ENCODE assay signal across 9 cellular contexts in the genomic region with DNA sequence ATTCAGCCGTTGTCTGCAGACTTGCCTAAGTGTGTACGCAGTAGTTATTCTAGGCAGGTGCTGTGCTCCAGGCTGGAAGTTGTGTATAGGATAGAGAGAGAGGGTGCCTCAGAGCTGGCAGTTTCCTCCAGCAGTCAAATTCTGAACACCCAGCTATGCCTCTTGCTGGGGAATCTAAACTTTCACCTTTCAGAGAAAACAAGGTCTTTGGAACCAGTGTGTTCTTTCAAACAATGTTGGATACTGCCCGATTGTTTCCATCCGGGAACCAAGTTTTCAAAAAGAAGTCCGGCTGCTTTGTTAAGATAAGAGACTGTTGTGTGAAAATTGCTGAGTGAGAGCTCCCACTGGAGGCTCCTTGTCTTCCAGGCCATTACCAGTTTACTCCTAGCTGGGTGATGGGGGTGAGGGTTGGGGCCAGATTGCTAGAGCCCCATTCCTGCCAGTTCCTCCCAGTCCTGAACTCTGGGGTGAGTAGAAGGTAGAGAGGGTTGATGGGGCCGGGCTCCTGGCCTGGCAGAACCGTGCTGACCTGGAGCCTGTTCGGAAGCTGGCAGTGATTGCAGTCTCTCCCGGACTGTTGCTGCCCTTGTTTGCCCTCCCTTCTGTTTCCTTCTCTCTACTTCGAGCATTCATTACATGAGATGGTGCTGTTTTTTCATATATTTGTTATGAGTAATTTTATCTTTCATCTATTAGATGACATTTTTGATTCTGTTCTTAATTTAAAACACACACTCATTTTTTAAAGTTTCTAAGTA.
DNase-seq lines count a peak whose midpoint lies in the region; ATAC-seq and TF ChIP-seq lines count a peak whose summit lies in the region.
"Had no signal": no experiment of that assay in that cellular context is flagged by ENCODE, and none has a peak within 500 bp of the region (broad histone marks: within the 10 kb centered on the region; RNA-seq: fewer than 3 reads in every experiment).

No MANE protein-coding gene starts in this region.

- H3K4me1 Mint-ChIP-seq in endothelial cell (ENCODE audit: unreplicated experiment) (peaks cover 70% of the 10 kb centered on the region), mesothelial cell of epicardium (peaks cover 60% of the 10 kb centered on the region)
- H3K4me1 Mint-ChIP-seq in stimulated activated effector memory CD8-positive, alpha-beta T cell treated with anti-CD3 and anti-CD28 coated beads, Interleukin-12 subunit alpha, Interleukin-12 subunit beta, amount 100 ng/mL, for 72 hours: peaks cover 15% of the 10 kb centered on the region

- H3K9me3 ChIP-seq in stomach smooth muscle (ENCODE audit: control insufficient read depth in 2 of 2, low read length in 2 of 2): no peaks in the 10 kb centered on the region

- peak overlapping the region; percentile 76 for H3K27ac ChIP-seq in stomach smooth muscle (ENCODE audit: low read length)

- TF ChIP-seq CTCF in endothelial cell (IDR thresholded peaks at IDR 0.05; ENCODE audit: unreplicated experiment) (no peak), mesothelial cell of epicardium (IDR thresholded peaks at IDR 0.05; ENCODE audit: unreplicated experiment) (no peak)

- no peaks in the 10 kb centered on the region for H3K27me3 ChIP-seq in stomach smooth muscle (ENCODE audit: control insufficient read depth in 1 of 2, insufficient read depth in 2 of 2, low read length in 2 of 2)

- peaks cover 4% of the 10 kb centered on the region for H3K27me3 Mint-ChIP-seq in endothelial cell (ENCODE audit: unreplicated experiment)
- H3K27me3 Mint-ChIP-seq in mesothelial cell of epicardium (ENCODE audit: low read depth): no peaks in the 10 kb centered on the region

- DNase-seq in NCI-H69 (lab: John Stamatoyannopoulos, UW) (peak; percentile 66), endothelial cell (ENCODE audit: low spot score) (no peak), mesothelial cell of epicardium (ENCODE audit: low spot score in 2 of 2, unreplicated experiment in 2 of 2) (no peak)
- DNase-seq in stimulated activated effector memory CD8-positive, alpha-beta T cell treated with anti-CD3 and anti-CD28 coated beads, Interleukin-12 subunit alpha, Interleukin-12 subunit beta, amount 100 ng/mL, for 72 hours (ENCODE audit: low spot score in 2 of 2): no peak
- DNase-seq: activated naive CD8-positive, alpha-beta T cell treated with anti-CD3 and anti-CD28 coated beads for 36 hours had no signal

- no peak overlapping the region for H3K4me3 ChIP-seq in stomach smooth muscle (ENCODE audit: low read length in 2 of 2)

- H3K36me3 Mint-ChIP-seq in endothelial cell (ENCODE audit: low read depth, unreplicated experiment): no peaks in the 10 kb centered on the region
- peaks cover 4% of the 10 kb centered on the region for H3K36me3 Mint-ChIP-seq in mesothelial cell of epicardium
- H3K36me3 Mint-ChIP-seq in stimulated activated effector memory CD8-positive, alpha-beta T cell treated with anti-CD3 and anti-CD28 coated beads, Interleukin-12 subunit alpha, Interleukin-12 subunit beta, amount 100 ng/mL, for 72 hours: no peaks in the 10 kb centered on the region
- H3K36me3 Mint-ChIP-seq: activated naive CD8-positive, alpha-beta T cell treated with anti-CD3 and anti-CD28 coated beads for 36 hours; stimulated activated memory B cell treated with anti-CD40 and anti-IgM and Interleukin-4, amounts not matched to agents 10 μg/mL and 1 μg/mL and 100 μg/mL, for 72 hours had no signal

- H3K9ac ChIP-seq in stomach smooth muscle (ENCODE audit: low read length in 2 of 2): peak overlapping the region in 1 of 2 donors; percentile 43

- H3K27ac Mint-ChIP-seq in endothelial cell (ENCODE audit: unreplicated experiment): peak overlapping the region; percentile 96
- H3K27ac Mint-ChIP-seq in mesothelial cell of epicardium: peak overlapping the region; percentile 92
- no peak overlapping the region for H3K27ac Mint-ChIP-seq in stimulated activated effector memory CD8-positive, alpha-beta T cell treated with anti-CD3 and anti-CD28 coated beads, Interleukin-12 subunit alpha, Interleukin-12 subunit beta, amount 100 ng/mL, for 72 hours
- H3K27ac Mint-ChIP-seq: activated naive CD8-positive, alpha-beta T cell treated with anti-CD3 and anti-CD28 coated beads for 36 hours; stimulated activated memory B cell treated with anti-CD40 and anti-IgM and Interleukin-4, amounts not matched to agents 10 μg/mL and 1 μg/mL and 100 μg/mL, for 72 hours had no signal

- ATAC-seq in stimulated activated effector memory CD8-positive, alpha-beta T cell treated with anti-CD3 and anti-CD28 coated beads, Interleukin-12 subunit alpha, Interleukin-12 subunit beta, amount 100 ng/mL, for 72 hours: no peak
- ATAC-seq in GM18519 (IDR thresholded peaks at IDR 0.05; ENCODE audit: low FRiP score, unreplicated experiment): no peak
- ATAC-seq in HG03159 (IDR thresholded peaks at IDR 0.05; ENCODE audit: unreplicated experiment): no peak
- ATAC-seq: stimulated activated memory B cell treated with anti-CD40 and anti-IgM and Interleukin-4, amounts not matched to agents 10 μg/mL and 1 μg/mL and 100 μg/mL, for 72 hours had no signal

- H3K4me3 Mint-ChIP-seq in endothelial cell (ENCODE audit: unreplicated experiment) (no peak overlapping the region), mesothelial cell of epicardium (no peak overlapping the region)
- H3K4me3 Mint-ChIP-seq in stimulated activated effector memory CD8-positive, alpha-beta T cell treated with anti-CD3 and anti-CD28 coated beads, Interleukin-12 subunit alpha, Interleukin-12 subunit beta, amount 100 ng/mL, for 72 hours: no peak overlapping the region
- H3K4me3 Mint-ChIP-seq: activated naive CD8-positive, alpha-beta T cell treated with anti-CD3 and anti-CD28 coated beads for 36 hours; stimulated activated memory B cell treated with anti-CD40 and anti-IgM and Interleukin-4, amounts not matched to agents 10 μg/mL and 1 μg/mL and 100 μg/mL, for 72 hours had no signal

- H3K9me3 Mint-ChIP-seq in endothelial cell (ENCODE audit: unreplicated experiment) (no peaks in the 10 kb centered on the region), mesothelial cell of epicardium (peaks cover 4% of the 10 kb centered on the region)
- H3K9me3 Mint-ChIP-seq in stimulated activated effector memory CD8-positive, alpha-beta T cell treated with anti-CD3 and anti-CD28 coated beads, Interleukin-12 subunit alpha, Interleukin-12 subunit beta, amount 100 ng/mL, for 72 hours: no peaks in the 10 kb centered on the region
- H3K9me3 Mint-ChIP-seq: activated naive CD8-positive, alpha-beta T cell treated with anti-CD3 and anti-CD28 coated beads for 36 hours had no signal

- H3K4me1 ChIP-seq in stomach smooth muscle (ENCODE audit: control insufficient read depth, insufficient read depth, low read length): peaks cover 30% of the 10 kb centered on the region

- H3K36me3 ChIP-seq in stomach smooth muscle (ENCODE audit: control insufficient read depth in 2 of 2, insufficient read depth in 2 of 2, low read length in 2 of 2): no peaks in the 10 kb centered on the region
